Comparison of ENCODE assay signal across 26 cellular contexts in the genomic region with DNA sequence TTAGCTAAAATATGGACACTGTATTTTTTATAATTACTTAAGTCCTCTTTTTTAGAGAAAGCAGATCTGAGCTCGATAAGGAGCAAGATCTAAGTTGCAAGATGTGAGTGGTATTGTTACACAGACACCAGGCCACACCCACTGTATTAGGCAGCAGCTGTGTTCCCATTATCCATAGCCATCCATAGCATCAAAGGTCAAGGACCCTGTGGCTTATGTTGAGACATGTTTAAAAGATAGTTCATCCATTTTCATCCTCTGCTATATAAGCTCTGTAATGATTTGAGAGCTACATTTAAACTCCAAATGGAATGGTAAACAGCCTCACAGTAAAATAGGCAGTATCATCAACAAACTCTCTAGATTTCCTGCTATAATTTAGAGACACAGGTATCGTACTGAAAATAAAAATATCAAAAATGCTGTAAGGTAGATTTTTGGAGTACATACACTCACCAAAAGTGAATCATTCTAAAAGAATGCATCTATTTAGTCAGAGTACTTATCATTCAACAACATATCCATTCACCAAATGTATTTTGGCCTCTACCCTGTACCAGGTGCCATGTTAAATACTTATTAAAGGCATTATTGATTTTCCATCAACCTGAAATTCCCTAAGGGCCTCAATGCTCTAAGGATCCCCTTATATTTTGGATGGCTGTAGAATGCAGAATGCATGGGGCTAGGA.
"Had no signal": no experiment of that assay in that cellular context is flagged by ENCODE, and none has a peak within 500 bp of the region (broad histone marks: within the 10 kb centered on the region; RNA-seq: fewer than 3 reads in every experiment).

No MANE protein-coding gene starts in this region.

- H3K27ac ChIP-seq: adrenal gland, ascending aorta, esophagus muscularis mucosa, gastroesophageal sphincter, neutrophil, ovary, psoas muscle, right atrium auricular region, upper lobe of left lung had no signal

- ATAC-seq: activated T-helper 17 cell treated with anti-CD3 and anti-CD28 coated beads, Interleukin-2, amount 50 U/mL, for 72 hours; gastroesophageal sphincter; left ventricle myocardium superior; psoas muscle; stimulated activated naive CD8-positive, alpha-beta T cell treated with anti-CD3 and anti-CD28 coated beads, Interleukin-15, Interleukin-2, amounts not matched to agents 100 U/mL and 50 U/mL, for 24 hours had no signal

- H3K27me3 Mint-ChIP-seq: activated naive CD8-positive, alpha-beta T cell; activated T-cell treated with anti-CD3 and anti-CD28 coated beads, Interleukin-2, amount 50 U/mL, for 24 hours; activated T-helper 17 cell treated with anti-CD3 and anti-CD28 coated beads, Interleukin-2, amount 50 U/mL, for 72 hours; central memory CD8-positive, alpha-beta T cell; memory B cell had no signal

- H3K27ac Mint-ChIP-seq: activated naive CD8-positive, alpha-beta T cell; activated T-cell treated with anti-CD3 and anti-CD28 coated beads, Interleukin-2, amount 50 U/mL, for 24 hours; activated T-helper 17 cell treated with anti-CD3 and anti-CD28 coated beads, Interleukin-2, amount 50 U/mL, for 72 hours; memory B cell; nephron had no signal

- H3K4me3 Mint-ChIP-seq: activated naive CD8-positive, alpha-beta T cell; activated T-cell treated with anti-CD3 and anti-CD28 coated beads, Interleukin-2, amount 50 U/mL, for 24 hours; activated T-helper 17 cell treated with anti-CD3 and anti-CD28 coated beads, Interleukin-2, amount 50 U/mL, for 72 hours; central memory CD8-positive, alpha-beta T cell; memory B cell; nephron had no signal

- H3K4me3 ChIP-seq: adrenal gland, ascending aorta, esophagus muscularis mucosa, gastroesophageal sphincter, ovary, psoas muscle, right atrium auricular region, upper lobe of left lung had no signal

- DNase-seq: activated CD4-positive, alpha-beta T cell treated with anti-CD3 and anti-CD28 coated beads for 1 hour; activated CD4-positive, alpha-beta T cell treated with anti-CD3 and anti-CD28 coated beads, Interleukin-2, amount 50 U/mL, for 1 hour; activated CD8-positive, alpha-beta memory T cell treated with anti-CD3 and anti-CD28 coated beads for 24 hours; activated CD8-positive, alpha-beta memory T cell treated with anti-CD3 and anti-CD28 coated beads, Interleukin-2, amount 50 U/mL, for 4 hours; activated T-cell treated with anti-CD3 and anti-CD28 coated beads, Interleukin-2, amount 50 U/mL, for 24 hours; adrenal gland; effector memory CD4-positive, alpha-beta T cell; head of caudate nucleus; hypothalamus; left ventricle myocardium superior; ovary; psoas muscle; stimulated activated CD4-positive, alpha-beta T cell treated with anti-CD3 and anti-CD28 coated beads, Interleukin-4, amount 100 ng/mL, for 24 hours; stimulated activated naive CD8-positive, alpha-beta T cell treated with anti-CD3 and anti-CD28 coated beads, Interleukin-15, Interleukin-2, amounts not matched to agents 100 U/mL and 50 U/mL, for 24 hours; T-helper 9 cell; upper lobe of left lung had no signal

- H3K27me3 ChIP-seq: adrenal gland, ascending aorta, esophagus muscularis mucosa, gastroesophageal sphincter, neutrophil, ovary, right atrium auricular region, upper lobe of left lung had no signal

- H3K9me3 Mint-ChIP-seq: nephron had no signal

- H3K36me3 ChIP-seq: adrenal gland, ascending aorta, esophagus muscularis mucosa, gastroesophageal sphincter, neutrophil, ovary, right atrium auricular region, upper lobe of left lung had no signal

- H3K4me1 Mint-ChIP-seq: activated T-helper 17 cell treated with anti-CD3 and anti-CD28 coated beads, Interleukin-2, amount 50 U/mL, for 72 hours; central memory CD8-positive, alpha-beta T cell; memory B cell; nephron had no signal

- H3K9me3 ChIP-seq: adrenal gland, ascending aorta, esophagus muscularis mucosa, gastroesophageal sphincter, neutrophil, ovary, psoas muscle, right atrium auricular region, upper lobe of left lung had no signal

- H3K4me1 ChIP-seq: adrenal gland, ascending aorta, esophagus muscularis mucosa, gastroesophageal sphincter, psoas muscle, right atrium auricular region, upper lobe of left lung had no signal

- H3K36me3 Mint-ChIP-seq: activated naive CD8-positive, alpha-beta T cell; memory B cell had no signal
